In genomic region chr2:8973017-8973416, GRCh38 we compare ENCODE assay signal across 1 cellular context. TPM values are rescaled to one million over a fixed set of nuclear protein-coding genes. Genes with fewer than 3 reads are reported as not detected.
"Had no signal": no experiment of that assay in that cellular context is flagged by ENCODE, and none has a peak within 500 bp of the region (broad histone marks: within the 10 kb centered on the region; RNA-seq: fewer than 3 reads in every experiment).

No MANE protein-coding gene starts in this region.

RNA-seq across cellular contexts. Expression of gene MBOAT2, which starts 30.5 kb away (rescaled TPM):
- polyA plus RNA-seq: IgD-negative memory B cell had no signal
